In genomic region chr19:2329162-2329505, GRCh38 we compare ENCODE assay signal across 1 cellular context.
TF ChIP-seq lines count a peak whose summit lies in the region.

No MANE protein-coding gene starts in this region.

TF ChIP-seq in SK-N-SH, 30 proteins besides CTCF, POLR2A, EP300 and RAD21 (continued from another document):
- TF ChIP-seq ZBTB33 (IDR thresholded peaks at IDR 0.05; ENCODE audit: borderline replicate concordance, low read depth) (no peak), CHD2 (IDR thresholded peaks at IDR 0.05; ENCODE audit: low read length, partially characterized antibody) (no peak), MAX (IDR thresholded peaks at IDR 0.05; ENCODE audit: low read depth) (no peak), SIN3A (IDR thresholded peaks at IDR 0.05; ENCODE audit: borderline replicate concordance, low read depth, low read length) (no peak), SMC3 (IDR thresholded peaks at IDR 0.05; ENCODE audit: low read depth, low read length) (no peak), IRF3 (IDR thresholded peaks at IDR 0.05; ENCODE audit: low read depth, low read length) (no peak), GATA2 (CRISPR knock-in tag; IDR thresholded peaks at IDR 0.05) (no peak), NRF1 (IDR thresholded peaks at IDR 0.05; ENCODE audit: low read depth, low read length) (no peak)
